Comparison of ENCODE assay signal across 30 cellular contexts in genomic region chr12:13474381-13474780, GRCh38.
"Had no signal": no experiment of that assay in that cellular context is flagged by ENCODE, and none has a peak within 500 bp of the region (broad histone marks: within the 10 kb centered on the region; RNA-seq: fewer than 3 reads in every experiment).

No MANE protein-coding gene starts in this region.

- H3K4me1 ChIP-seq: ascending aorta, esophagus muscularis mucosa, foreskin keratinocyte, gastrocnemius medialis, heart left ventricle had no signal

- H3K27ac ChIP-seq: ascending aorta, brain microvascular endothelial cell, esophagus muscularis mucosa, foreskin keratinocyte, gastrocnemius medialis, heart left ventricle, WERI-Rb-1 had no signal

- ATAC-seq: activated CD4-positive, CD25-positive, alpha-beta regulatory T cell treated with anti-CD3 and anti-CD28 coated beads, Interleukin-2, amount 50 U/mL, for 24 hours; activated CD8-positive, alpha-beta T cell treated with anti-CD3 and anti-CD28 coated beads for 36 hours; activated T-cell treated with anti-CD3 and anti-CD28 coated beads, Interleukin-2, amount 50 U/mL, for 4 hours; activated T-helper 17 cell treated with anti-CD3 and anti-CD28 coated beads, Interleukin-2, amount 50 U/mL, for 72 hours; effector memory CD8-positive, alpha-beta T cell; foreskin keratinocyte; gastrocnemius medialis; heart left ventricle; T-helper 17 cell had no signal

- H3K4me3 ChIP-seq: ascending aorta, esophagus muscularis mucosa, gastrocnemius medialis, heart left ventricle had no signal

- FAIRE-seq: bronchial epithelial cell, colon had no signal

- H3K27me3 ChIP-seq: ascending aorta, brain microvascular endothelial cell, esophagus muscularis mucosa, foreskin keratinocyte, gastrocnemius medialis had no signal

- H3K36me3 ChIP-seq: ascending aorta, brain microvascular endothelial cell, esophagus muscularis mucosa, gastrocnemius medialis, heart left ventricle, WERI-Rb-1 had no signal

- H3K9me3 ChIP-seq: ascending aorta, esophagus muscularis mucosa, gastrocnemius medialis, heart left ventricle had no signal

- DNase-seq: activated B cell treated with CpG ODN at 0.5 μM for 24 hours; activated CD4-positive, alpha-beta T cell treated with anti-CD3 and anti-CD28 coated beads for 48 hours; activated CD4-positive, alpha-beta T cell treated with anti-CD3 and anti-CD28 coated beads, Interleukin-2, amount 50 U/mL, for 1 hour; activated CD4-positive, alpha-beta T cell treated with anti-CD3 and anti-CD28 coated beads, Interleukin-2, amount 50 U/mL, for 48 hours; activated CD8-positive, alpha-beta memory T cell treated with anti-CD3 and anti-CD28 coated beads for 24 hours; activated CD8-positive, alpha-beta T cell treated with anti-CD3 and anti-CD28 coated beads for 36 hours; activated effector memory CD4-positive, alpha-beta T cell treated with Interleukin-2 at 50 U/mL for 16 hours; activated gamma-delta T cell treated with Interleukin-2 at 50 U/mL for 16 hours; activated naive CD4-positive, alpha-beta T cell treated with anti-CD3 and anti-CD28 coated beads, Interleukin-2, amount 50 U/mL, for 16 hours; activated naive CD4-positive, alpha-beta T cell treated with Interleukin-2 at 50 U/mL for 16 hours; activated T-cell treated with anti-CD3 and anti-CD28 coated beads, Interleukin-2, amount 50 U/mL, for 4 hours; brain microvascular endothelial cell; cortex of kidney; dermis blood vessel endothelial cell; effector CD4-positive, alpha-beta T cell; effector memory CD8-positive, alpha-beta T cell; erythroblast; foreskin keratinocyte; gastrocnemius medialis; glutamatergic neuron; heart left ventricle; T-helper 17 cell; T1000 had no signal
